8 cellular contexts compared by ENCODE assay signal in the genomic region with DNA sequence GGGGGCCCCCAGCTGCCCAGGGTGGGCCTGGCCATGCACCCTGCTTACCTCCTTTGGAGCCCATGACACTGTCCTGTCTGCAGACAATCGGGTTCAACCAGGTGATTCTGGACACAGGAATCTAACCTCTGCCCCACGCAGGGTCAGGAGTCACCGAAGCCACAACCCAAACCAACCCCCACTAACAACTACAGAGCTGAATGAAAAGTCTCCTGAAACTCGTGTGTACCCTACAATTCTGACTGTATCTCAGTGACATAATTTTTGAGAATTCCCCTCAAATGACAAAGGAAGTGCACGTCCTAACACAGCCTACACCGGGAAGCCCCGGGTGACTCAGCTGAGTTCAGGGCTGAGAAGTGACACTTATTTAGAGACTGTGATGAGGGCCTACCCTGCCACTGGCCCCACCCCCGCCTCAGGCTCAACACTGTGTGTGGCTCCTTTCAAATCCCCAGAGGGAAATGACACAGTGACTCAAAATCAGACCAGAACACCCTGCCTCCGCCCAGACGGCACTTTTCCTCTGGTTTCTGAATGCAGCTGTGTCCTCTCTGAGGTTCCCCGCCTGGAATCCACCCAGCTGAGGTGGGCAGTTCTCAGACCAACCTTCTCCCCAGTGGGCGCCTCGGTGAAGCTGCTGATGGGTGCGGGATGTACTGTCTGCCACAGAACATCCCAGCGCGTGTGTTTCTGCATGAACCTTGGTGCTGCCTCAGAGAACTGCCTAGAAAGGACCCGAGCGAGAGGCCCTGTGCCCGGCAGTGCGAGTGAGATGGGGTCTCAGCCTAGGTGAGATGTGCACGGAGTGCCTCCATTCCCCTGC. TPM values are rescaled to one million over a fixed set of nuclear protein-coding genes. Genes with fewer than 3 reads are reported as not detected.
DNase-seq lines count a peak whose midpoint lies in the region; ATAC-seq, FAIRE-seq and TF ChIP-seq lines count a peak whose summit lies in the region.

No MANE protein-coding gene starts in this region.

- H3K4me3 Mint-ChIP-seq in naive B cell, result peak overlapping the region; percentile 42 to 84 (median 62)

- POLR2A ChIA-PET in K562 (lab: Yijun Ruan, JAX), result interaction anchor here (0.7 to 1.4 kb wide), 4 partner anchors 10 to 19 kb away, joined by 3 to 5 read pairs (median 4); a partner anchor contains a TSS

- ATAC-seq in HG03108 (IDR thresholded peaks at IDR 0.05; ENCODE audit: unreplicated experiment) (peak; percentile 91), K562 (peak; percentile 63), naive B cell (ENCODE audit: low read depth in 2 of 2) (peak; percentile 94 to 95)

- H3K9me3 ChIP-seq in K562 (replicated peaks; ENCODE audit: control insufficient read depth, insufficient read depth, low read depth, low read length) (no peaks in the 10 kb centered on the region), vagina (no peaks in the 10 kb centered on the region)

- H3K9ac ChIP-seq in K562 (ENCODE audit: insufficient read depth in 1 of 2, low read depth in 2 of 2, low read length in 2 of 2), result peak overlapping the region in 1 of 2 experiments; percentile 55; a peak in 2 of 4 replicates

- no peak for TF ChIP-seq EP300 in K562 (IDR thresholded peaks at IDR 0.05; ENCODE audit: low read length)

- no peaks in the 10 kb centered on the region for H3K27me3 Mint-ChIP-seq in naive B cell

- DNase-seq in NOMO-1 treated with DMSO at 0.1 percent for 48 hours (lab: John Stamatoyannopoulos, UW; ENCODE audit: unreplicated experiment) (peak; percentile 17), NOMO-1 (lab: John Stamatoyannopoulos, UW; ENCODE audit: unreplicated experiment in 2 of 2) (no peak), T1000 (lab: John Stamatoyannopoulos, UW) (peak; percentile 84), K562 (ENCODE audit: extremely low read depth in 1 of 4, low spot score in 3 of 4) (peak in 2 of 4 experiments; percentile 41 to 59), naive B cell (peak; percentile 81), vagina (ENCODE audit: extremely low spot score in 2 of 2) (no peak), NCI-H524 (lab: John Stamatoyannopoulos, UW) (no peak)

- no peak overlapping the region for H3K4me2 ChIP-seq in K562 (ENCODE audit: insufficient read depth, low read length)

- TF ChIP-seq CTCF in K562 (IDR thresholded peaks at IDR 0.05 in 2 of 3, conservative IDR thresholded peaks at IDR 0.05 in 1 of 3; ENCODE audit: insufficient read depth in 2 of 3, low read depth in 1 of 3, low read length in 3 of 3) (no peak), vagina (IDR thresholded peaks at IDR 0.05) (no peak)

- peak overlapping the region; percentile 90 to 98 (median 96) for H3K27ac Mint-ChIP-seq in naive B cell

- in situ Hi-C loops in K562 (cut with MboI), result no loop called here

- CTCF ChIA-PET in K562 (lab: Yijun Ruan, JAX; ENCODE audit: low intra/inter-chr PET ratio), result no interaction called here

- intact Hi-C loops in K562 (cut with micrococcal nuclease), result no loop called here
- intact Hi-C loops in vagina (cut with DNase I), result no loop called here

- no peak overlapping the region for H2AFZ ChIP-seq in K562 (ENCODE audit: low read depth, low read length)

- H3K9me1 ChIP-seq in K562 (ENCODE audit: control insufficient read depth, insufficient read depth, low read length), result peaks cover 2% of the 10 kb centered on the region

- peaks cover 22 to 44% (median 28%) of the 10 kb centered on the region in 3 donors for H3K4me1 Mint-ChIP-seq in naive B cell

- no peaks in the 10 kb centered on the region for H3K9me3 Mint-ChIP-seq in naive B cell

- H3K36me3 Mint-ChIP-seq in naive B cell, result peaks cover 5 to 8% of the 10 kb centered on the region in 2 donors

- H3K4me1 ChIP-seq in K562 (replicated peaks in 1 of 2; ENCODE audit: control insufficient read depth in 2 of 2, insufficient read depth in 2 of 2, low read length in 2 of 2) (peaks cover 2 to 20% of the 10 kb centered on the region in 2 experiments; a peak in 3 of 5 replicates), vagina (peaks cover 17% of the 10 kb centered on the region)

- BruUV-seq in K562 (replicated peaks; lab: Mats Ljungman, UMichigan), result no TSS peak

- WGBS in K562 (ENCODE audit: insufficient coverage, low coverage, missing lambda C conversion rate), result 59% methylated on average over 16 of the region's 21 CpGs

- H3K27me3 ChIP-seq in K562 (ENCODE audit: control insufficient read depth in 2 of 2, insufficient read depth in 2 of 2, low read length in 2 of 2) (no peaks in the 10 kb centered on the region), vagina (no peaks in the 10 kb centered on the region)

- H3K27ac ChIP-seq in K562 (ENCODE audit: extremely low read depth, low read depth, low read length), result no peak overlapping the region; the same call in 2 of the 3 replicates
- H3K27ac ChIP-seq in vagina, result peak overlapping the region; percentile 6

- TF ChIP-seq POLR2A in K562 (conservative IDR thresholded peaks at IDR 0.05), result no peak
- no peak for TF ChIP-seq POLR2A in vagina (IDR thresholded peaks at IDR 0.05)

- FAIRE-seq in K562 (lab: Jason Lieb, UNC), result peak; percentile 56

- H3K4me3 ChIP-seq in K562 (no peak overlapping the region), vagina (no peak overlapping the region)

- TF ChIP-seq RAD21 in K562 (CRISPR knock-in tag; conservative IDR thresholded peaks at IDR 0.05 in 1 of 2, IDR thresholded peaks at IDR 0.05 in 1 of 2), result no peak

- H3K36me3 ChIP-seq in K562 (ENCODE audit: control insufficient read depth, insufficient read depth, low read length) (peaks cover 69% of the 10 kb centered on the region; the same call in 2 of the 3 replicates), vagina (peaks cover 0 to 46% of the 10 kb centered on the region in 2 donors)

- no peaks in the 10 kb centered on the region; the same call in none of the 2 replicates for H4K20me1 ChIP-seq in K562 (replicated peaks; ENCODE audit: control insufficient read depth, insufficient read depth, low read length)

- peaks cover 12% of the 10 kb centered on the region; the same call in 1 of the 3 replicates for H3K79me2 ChIP-seq in K562 (ENCODE audit: control insufficient read depth, insufficient read depth, low read length)

TF ChIP-seq in K562, 482 proteins besides CTCF, POLR2A, EP300 and RAD21 (continues in another document):
- TF ChIP-seq ZNF785 (CRISPR knock-in tag; IDR thresholded peaks at IDR 0.05), result no peak
- TF ChIP-seq FOSL1 (tag; conservative IDR thresholded peaks at IDR 0.05), result 0 out of 2 replicates have a peak, but pooled peaks have one; percentile 20
- no peak for TF ChIP-seq SMARCE1 (IDR thresholded peaks at IDR 0.05)
- no peak for TF ChIP-seq HDAC3 (IDR thresholded peaks at IDR 0.05; ENCODE audit: borderline replicate concordance, partially characterized antibody)
- no peak for TF ChIP-seq ELF1 (tag; IDR thresholded peaks at IDR 0.05)
- TF ChIP-seq ZNF583 (CRISPR knock-in tag; IDR thresholded peaks at IDR 0.05), result no peak
- TF ChIP-seq EGR1 (conservative IDR thresholded peaks at IDR 0.05), result 0 out of 2 replicates have a peak, but pooled peaks have one; percentile 13
- no peak for TF ChIP-seq HDGF (IDR thresholded peaks at IDR 0.05)
- no peak for TF ChIP-seq YBX1 (IDR thresholded peaks at IDR 0.05)
- no peak for TF ChIP-seq NR2C2 (CRISPR knock-in tag; IDR thresholded peaks at IDR 0.05)
- TF ChIP-seq NR2C2 (tag; IDR thresholded peaks at IDR 0.05), result peak; percentile 38; the same call in 1 of the 2 replicates

RNA-seq across cellular contexts. Expression of a gene that starts 9.9 kb away (rescaled TPM):
- 24.5 and 78.1 TPM in 2 replicates for total RNA-seq in K562 (2011; cell fraction: chromatin; rRNA removed; ENCODE audit: low replicate concordance)
- total RNA-seq in K562 (2011; cell fraction: nucleolus; rRNA removed), result 49.7 and 54.7 TPM in 2 replicates
- total RNA-seq in K562 (2011; cell fraction: nucleoplasm; rRNA removed), result 30.4 and 33.4 TPM in 2 replicates
- total RNA-seq in K562 (2014; rRNA removed), result 42.6 and 46.7 TPM in 2 replicates
- total RNA-seq in K562 (2014; rRNA removed; fragmentation: Illumina TruSeq; extraction: Trizol), result 11.6 and 13.1 TPM in 2 replicates
- 19.5 and 21.9 TPM in 2 replicates for total RNA-seq in K562 (2015; rRNA removed; fragmentation: Illumina TruSeq; extraction: Trizol)
- total RNA-seq in K562 (2021), result 32.2 and 35.8 TPM in 2 replicates
- 17.5 and 21.8 TPM in 2 replicates for polyA plus RNA-seq in K562 (2011; rRNA removed)
- 16.5 and 28.2 TPM in 2 replicates for polyA plus RNA-seq in K562 (2011; cell fraction: cytosol; rRNA removed)
- polyA plus RNA-seq in K562 (2011; cell fraction: nucleus; rRNA removed), result 49.0 and 90.0 TPM in 2 replicates
- polyA plus RNA-seq in K562 (2012), result 30.8 and 32.9 TPM in 2 replicates
- 12.1 and 18.3 TPM in 2 replicates for polyA plus RNA-seq in K562 (2014; fragmentation: Illumina TruSeq; extraction: Trizol)
- polyA plus RNA-seq in K562 (2014; fragmentation: Nextera tagmentation; extraction: Ambion mirVana), result 1 to 10 TPM in 1 of 2 experiments, under 1 TPM in 1; 0.61 to 1.1 TPM
- 38.1 and 38.2 TPM in 2 replicates for polyA plus RNA-seq in K562 (2014; rRNA removed)
- polyA minus RNA-seq in K562 (2011; rRNA and poly(A)+ RNA removed), result 10.0 and 16.8 TPM in 2 replicates
- 13.7 and 14.7 TPM in 2 replicates for polyA minus RNA-seq in K562 (2011; cell fraction: cytosol; rRNA and poly(A)+ RNA removed)
- polyA minus RNA-seq in K562 (2011; cell fraction: nucleus; rRNA and poly(A)+ RNA removed), result 16.4 and 17.5 TPM in 2 replicates
- 10 to 100 TPM; 25.4 to 36.2 (median 35.3) TPM for polyA plus RNA-seq in naive B cell (ENCODE audit: low read depth in 6 of 6)
- total RNA-seq in vagina, result 57.0 TPM

RNA-seq across cellular contexts. Expression of a gene that starts 46.7 kb away (rescaled TPM):
- 49.1 and 137 TPM in 2 replicates for total RNA-seq in K562 (2011; cell fraction: chromatin; rRNA removed; ENCODE audit: low replicate concordance)
- 57.9 and 62.0 TPM in 2 replicates for total RNA-seq in K562 (2011; cell fraction: nucleolus; rRNA removed)
- 59.4 and 93.7 TPM in 2 replicates for total RNA-seq in K562 (2011; cell fraction: nucleoplasm; rRNA removed)
- 9.7 and 15.9 TPM in 2 replicates for total RNA-seq in K562 (2014; rRNA removed)
- 3.7 and 3.9 TPM in 2 replicates for total RNA-seq in K562 (2014; rRNA removed; fragmentation: Illumina TruSeq; extraction: Trizol)
- 3.5 and 5.6 TPM in 2 replicates for total RNA-seq in K562 (2015; rRNA removed; fragmentation: Illumina TruSeq; extraction: Trizol)
- 10.8 and 16.0 TPM in 2 replicates for total RNA-seq in K562 (2021)
- polyA plus RNA-seq in K562 (2011; rRNA removed), result 9.6 and 13.9 TPM in 2 replicates
- 10.6 and 10.7 TPM in 2 replicates for polyA plus RNA-seq in K562 (2011; cell fraction: cytosol; rRNA removed)
- polyA plus RNA-seq in K562 (2011; cell fraction: nucleus; rRNA removed), result 88.6 and 117 TPM in 2 replicates
- 4.4 and 18.7 TPM in 2 replicates for polyA plus RNA-seq in K562 (2012)
- 5.1 and 10.9 TPM in 2 replicates for polyA plus RNA-seq in K562 (2014; fragmentation: Illumina TruSeq; extraction: Trizol)
- under 1 TPM; 0.34 to 0.72 TPM for polyA plus RNA-seq in K562 (2014; fragmentation: Nextera tagmentation; extraction: Ambion mirVana)
- polyA plus RNA-seq in K562 (2014; rRNA removed), result 14.2 and 17.6 TPM in 2 replicates
- 18.0 and 41.6 TPM in 2 replicates for polyA minus RNA-seq in K562 (2011; rRNA and poly(A)+ RNA removed)
- 5.7 and 10.8 TPM in 2 replicates for polyA minus RNA-seq in K562 (2011; cell fraction: cytosol; rRNA and poly(A)+ RNA removed)
- 26.8 and 33.3 TPM in 2 replicates for polyA minus RNA-seq in K562 (2011; cell fraction: nucleus; rRNA and poly(A)+ RNA removed)
- polyA plus RNA-seq in naive B cell (ENCODE audit: low read depth in 6 of 6), result 10 to 100 TPM; 14.3 to 91.1 (median 28.7) TPM
- 102 TPM for total RNA-seq in vagina

Comparison
In these comparisons a context has a peak if more than half of its experiments do, and no peak if none do; other contexts are left out.
1. DNase-seq: peak in NOMO-1 treated with DMSO at 0.1 percent for 48 hours (single experiment), T1000 (single experiment) and naive B cell (single experiment); none in NOMO-1 (0 of 2), vagina (0 of 2) and NCI-H524 (0 of 2).
2. Peak in every context shown above with its lines, with median percentiles within 50 percentile points of each other: ATAC-seq.